1 cellular context compared by ENCODE assay signal in genomic region chr9:136095028-136095494, GRCh38.
TF ChIP-seq lines count a peak whose summit lies in the region.

Gene NACC2 (minus strand): TSS chr9:136095289. CDS start chr9:136050521, 44,768 bp downstream.

TF ChIP-seq in GM12878, 131 proteins besides CTCF, POLR2A, EP300 and RAD21 (continued from another document):
- TF ChIP-seq BACH1 (IDR thresholded peaks at IDR 0.05; ENCODE audit: borderline replicate concordance) = 0 out of 2 replicates have a peak, but pooled peaks have one; percentile 26
- TF ChIP-seq RELA (IDR thresholded peaks at IDR 0.05; ENCODE audit: borderline replicate concordance, partially characterized antibody) = no peak
- peak in 1 of 2 experiments; percentile 11; a peak in 1 of 3 replicates for TF ChIP-seq EGR1 (IDR thresholded peaks at IDR 0.05; ENCODE audit: borderline replicate concordance in 1 of 2, low read depth in 2 of 2, low read length in 2 of 2)
- TF ChIP-seq CREB1 (IDR thresholded peaks at IDR 0.05; ENCODE audit: low read depth) = no peak
